ENCODE assay signal across 8 cellular contexts in the genomic region with DNA sequence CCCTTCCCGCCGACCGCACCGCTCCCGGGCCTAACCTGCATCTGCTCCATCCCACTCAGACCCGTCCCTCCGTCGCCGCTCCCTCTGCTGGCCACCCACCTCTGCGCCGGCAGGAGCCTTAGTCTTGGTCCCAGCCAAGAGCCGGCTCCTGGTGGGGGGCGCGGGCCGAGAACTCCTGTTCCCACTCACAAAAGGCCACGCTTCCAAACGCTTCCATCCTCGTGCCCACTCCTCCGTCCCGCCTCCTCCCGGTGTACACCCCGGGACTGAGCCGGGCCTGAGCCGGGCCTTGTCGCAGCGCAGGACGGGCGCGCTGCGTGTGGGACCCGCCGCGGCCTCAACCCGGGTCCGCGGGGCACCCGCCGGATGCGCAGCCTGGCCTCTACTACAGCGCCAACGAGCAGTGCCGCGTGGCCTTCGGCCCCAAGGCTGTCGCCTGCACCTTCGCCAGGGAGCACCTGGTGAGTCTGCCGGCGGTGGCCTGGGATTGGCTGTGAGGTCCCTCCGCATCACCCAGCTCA. TPM values are rescaled to one million over a fixed set of nuclear protein-coding genes. Genes with fewer than 3 reads are reported as not detected.
DNase-seq lines count a peak whose midpoint lies in the region; ATAC-seq and TF ChIP-seq lines count a peak whose summit lies in the region.

No MANE protein-coding gene starts in this region.

- intact Hi-C loops in testis (cut with DNase I; ENCODE audit: low total_unique reads) (no loop called here), uterus (cut with DNase I; ENCODE audit: low total_unique reads) (no loop called here)

- DNase-seq in activated gamma-delta T cell treated with Interleukin-2 at 50 U/mL for 16 hours (peak; percentile 19), activated gamma-delta T cell (lab: John Stamatoyannopoulos, UW) (no peak), testis (peak; percentile 38), NCI-H226 (no peak), uterus (no peak), NOMO-1 treated with DMSO at 0.1 percent for 48 hours (lab: John Stamatoyannopoulos, UW; ENCODE audit: unreplicated experiment) (no peak)
- DNase-seq in activated T-cell treated with anti-CD3 and anti-CD28 coated beads, Interleukin-2, amount 50 U/mL, for 72 hours, result peak; percentile 26 to 29

- peak overlapping the region; percentile 48 to 70 for H3K4me3 Mint-ChIP-seq in activated T-cell treated with anti-CD3 and anti-CD28 coated beads, Interleukin-2, amount 50 U/mL, for 72 hours

- 12 to 44% methylated on average over 11 to 49 of the region's 49 CpGs for WGBS in testis, 2 donors

- ATAC-seq in activated T-cell treated with anti-CD3 and anti-CD28 coated beads, Interleukin-2, amount 50 U/mL, for 72 hours (replicated peaks in 1 of 2), result peak; percentile 40 to 64

- TF ChIP-seq CTCF in testis (IDR thresholded peaks at IDR 0.05) (peak in 1 of 3 experiments; percentile 26), uterus (IDR thresholded peaks at IDR 0.05) (peak in 1 of 4 experiments; percentile 12)

- H3K27ac ChIP-seq in testis (no peak overlapping the region), uterus (no peak overlapping the region)

- H3K9me3 ChIP-seq in iPS-15b (ENCODE audit: control insufficient read depth, insufficient read depth, low read length) (no peaks in the 10 kb centered on the region), testis (no peaks in the 10 kb centered on the region), uterus (no peaks in the 10 kb centered on the region)

- peaks cover 31% of the 10 kb centered on the region for H3K27me3 Mint-ChIP-seq in activated T-cell treated with anti-CD3 and anti-CD28 coated beads, Interleukin-2, amount 50 U/mL, for 72 hours (ENCODE audit: low read depth)

- H3K27me3 ChIP-seq in iPS-15b (ENCODE audit: control insufficient read depth, insufficient read depth, low read length), result peaks cover 9% of the 10 kb centered on the region
- H3K27me3 ChIP-seq in testis, result no peaks in the 10 kb centered on the region
- H3K27me3 ChIP-seq in uterus, result peaks cover 0 to 12% of the 10 kb centered on the region in 2 donors

- H3K9me3 Mint-ChIP-seq in activated T-cell treated with anti-CD3 and anti-CD28 coated beads, Interleukin-2, amount 50 U/mL, for 72 hours, result no peaks in the 10 kb centered on the region

- H3K36me3 Mint-ChIP-seq in activated T-cell treated with anti-CD3 and anti-CD28 coated beads, Interleukin-2, amount 50 U/mL, for 72 hours (ENCODE audit: insufficient read depth in 2 of 2), result no peaks in the 10 kb centered on the region

- H3K36me3 ChIP-seq in iPS-15b (ENCODE audit: control insufficient read depth, insufficient read depth, low read length) (peaks cover 2% of the 10 kb centered on the region), testis (ENCODE audit: low read depth, missing control alignments) (no peaks in the 10 kb centered on the region), uterus (no peaks in the 10 kb centered on the region)

- H3K4me1 ChIP-seq in iPS-15b (ENCODE audit: control insufficient read depth, insufficient read depth, low read length) (no peaks in the 10 kb centered on the region), testis (no peaks in the 10 kb centered on the region), uterus (peaks cover 0 to 9% of the 10 kb centered on the region in 2 donors)

- H3K9ac ChIP-seq in iPS-15b (ENCODE audit: low read depth, low read length), result peak overlapping the region; percentile 24

- no peak overlapping the region for H3K27ac Mint-ChIP-seq in activated T-cell treated with anti-CD3 and anti-CD28 coated beads, Interleukin-2, amount 50 U/mL, for 72 hours

- no peaks in the 10 kb centered on the region for H3K4me1 Mint-ChIP-seq in activated T-cell treated with anti-CD3 and anti-CD28 coated beads, Interleukin-2, amount 50 U/mL, for 72 hours (ENCODE audit: low read depth)

- TF ChIP-seq POLR2A in testis (IDR thresholded peaks at IDR 0.05) (no peak), uterus (IDR thresholded peaks at IDR 0.05) (no peak)

- H3K4me3 ChIP-seq in iPS-15b (ENCODE audit: low read depth, low read length) (peak overlapping the region; percentile 52), testis (peak overlapping the region in 1 of 2 donors; percentile 36), uterus (no peak overlapping the region)

RNA-seq across cellular contexts. Expression of a gene that starts 7.5 kb away (rescaled TPM):
- total RNA-seq in activated T-cell treated with anti-CD3 and anti-CD28 coated beads, Interleukin-2, amount 50 U/mL, for 72 hours, result 1 to 10 TPM; 3.9 to 4.7 TPM
- 10 to 100 TPM; 15.4 to 21.2 TPM for total RNA-seq in testis
- polyA plus RNA-seq in testis (ENCODE audit: insufficient read depth, low read depth, low replicate concordance), result 15.6 TPM
- 1 to 10 TPM in 3 of 4 donors, not detected in 1; 1.8 to 4.9 (median 3.8) TPM for total RNA-seq in uterus

RNA-seq across cellular contexts. Expression of a gene that starts 11.9 kb away (rescaled TPM):
- total RNA-seq in activated T-cell treated with anti-CD3 and anti-CD28 coated beads, Interleukin-2, amount 50 U/mL, for 72 hours, result 10 to 100 TPM; 22.9 to 25.0 TPM
- 10 to 100 TPM; 31.4 to 31.5 TPM for total RNA-seq in testis
- 36.7 TPM for polyA plus RNA-seq in testis (ENCODE audit: insufficient read depth, low read depth, low replicate concordance)
- 10 to 100 TPM in 3 of 4 donors, 1 to 10 TPM in 1; 6.4 to 25.0 (median 20.2) TPM for total RNA-seq in uterus

RNA-seq across cellular contexts. Expression of a gene that starts 30.1 kb away (rescaled TPM):
- total RNA-seq in activated T-cell treated with anti-CD3 and anti-CD28 coated beads, Interleukin-2, amount 50 U/mL, for 72 hours, result 1 to 10 TPM; 1.3 to 2.8 TPM
- total RNA-seq in testis, result 10 to 100 TPM; 43.3 to 47.9 TPM
- polyA plus RNA-seq in testis (ENCODE audit: insufficient read depth, low read depth, low replicate concordance), result 34.7 TPM
- 10 to 100 TPM in 1 of 4 donors, 1 to 10 TPM in 3; 2.3 to 21.6 (median 5.2) TPM for total RNA-seq in uterus

RNA-seq across cellular contexts. Expression of a gene that starts 49.2 kb away (rescaled TPM):
- 1 to 10 TPM; 2.0 to 2.6 TPM for total RNA-seq in activated T-cell treated with anti-CD3 and anti-CD28 coated beads, Interleukin-2, amount 50 U/mL, for 72 hours
- 1 to 10 TPM; 2.6 to 3.5 TPM for total RNA-seq in testis
- polyA plus RNA-seq in testis (ENCODE audit: insufficient read depth, low read depth, low replicate concordance), result 2.9 TPM
- 10 to 100 TPM in 1 of 4 donors, 1 to 10 TPM in 1, under 1 TPM in 2; 0.26 to 11.5 (median 2.1) TPM for total RNA-seq in uterus

RNA-seq across cellular contexts. Expression of a gene that starts 53.5 kb away (rescaled TPM):
- 1 to 10 TPM in 1 of 2 donors, under 1 TPM in 1; 0.88 to 1.3 TPM for total RNA-seq in activated T-cell treated with anti-CD3 and anti-CD28 coated beads, Interleukin-2, amount 50 U/mL, for 72 hours
- total RNA-seq in testis (10 to 100 TPM in 1 of 2 donors, 1 to 10 TPM in 1; 8.4 to 20.9 TPM), uterus (1 to 10 TPM in 2 of 4 donors, under 1 TPM in 1, not detected in 1; 0.88 to 1.7 (median 1.5) TPM)
- 33.1 TPM for polyA plus RNA-seq in testis (ENCODE audit: insufficient read depth, low read depth, low replicate concordance)

Comparison
In these comparisons a context has a peak if more than half of its experiments do, and no peak if none do; other contexts are left out.
1. DNase-seq: peak in activated gamma-delta T cell treated with Interleukin-2 at 50 U/mL for 16 hours (single experiment), activated T-cell treated with anti-CD3 and anti-CD28 coated beads, Interleukin-2, amount 50 U/mL, for 72 hours (2 of 2) and testis (single experiment); none in activated gamma-delta T cell (single experiment), NCI-H226 (single experiment), uterus (0 of 2) and NOMO-1 treated with DMSO at 0.1 percent for 48 hours (single experiment).